ENCODE assay signal across 24 cellular contexts in the genomic region with DNA sequence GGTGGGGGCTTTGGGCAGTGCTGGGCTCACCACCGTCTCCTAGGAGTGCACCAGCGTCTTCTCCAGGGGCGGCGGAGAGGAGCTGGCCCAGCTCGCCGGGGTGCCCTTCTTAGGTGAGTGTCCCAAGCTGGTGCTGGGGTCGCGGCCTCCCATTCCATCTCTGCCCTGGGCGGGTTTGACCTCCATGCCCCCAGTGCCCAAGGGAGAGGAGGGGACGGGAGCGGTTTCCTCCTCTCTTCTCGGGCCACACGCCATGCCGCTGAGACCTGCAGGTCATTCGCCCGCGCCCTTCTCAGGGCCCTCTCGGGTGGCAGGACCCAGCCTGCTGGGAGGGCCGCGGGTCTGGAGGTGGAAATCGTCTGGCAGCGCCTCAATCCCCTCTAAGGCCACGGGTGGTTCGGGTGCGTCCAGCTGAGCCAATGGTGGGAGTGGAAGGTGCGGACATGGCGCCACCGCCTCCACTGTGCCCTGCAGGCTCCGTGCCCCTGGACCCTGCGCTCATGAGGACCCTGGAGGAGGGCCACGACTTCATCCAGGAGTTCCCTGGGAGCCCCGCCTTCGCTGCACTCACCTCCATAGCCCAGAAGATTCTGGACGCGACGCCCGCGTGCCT. TPM values are rescaled to one million over a fixed set of nuclear protein-coding genes. Genes with fewer than 3 reads are reported as not detected.
DNase-seq lines count a peak whose midpoint lies in the region; ATAC-seq and TF ChIP-seq lines count a peak whose summit lies in the region.
"Had no signal": no experiment of that assay in that cellular context is flagged by ENCODE, and none has a peak within 500 bp of the region (broad histone marks: within the 10 kb centered on the region; RNA-seq: fewer than 3 reads in every experiment).

No MANE protein-coding gene starts in this region.

- H3K36me3 ChIP-seq in H7 (replicated peaks; ENCODE audit: control insufficient read depth, insufficient read depth, low read length) (no peaks in the 10 kb centered on the region; the same call in none of the 2 replicates), left lung (peaks cover 0 to 70% of the 10 kb centered on the region in 2 donors)
- H3K36me3 ChIP-seq: transverse colon had no signal

- intact Hi-C loops in left lung (cut with DNase I): no loop called here

- H3K27ac ChIP-seq in left lung: no peak overlapping the region
- H3K27ac ChIP-seq: body of pancreas, HL-60, transverse colon had no signal

- TF ChIP-seq CTCF in left lung (IDR thresholded peaks at IDR 0.05): no peak

- no peak for ATAC-seq in left lung
- ATAC-seq: activated CD4-positive, alpha-beta T cell treated with anti-CD3 and anti-CD28 coated beads for 36 hours; activated T-helper 17 cell treated with anti-CD3 and anti-CD28 coated beads, Interleukin-2, amount 50 U/mL, for 72 hours; body of pancreas; T-cell had no signal

- H3K27me3 ChIP-seq in H7 (ENCODE audit: control insufficient read depth, insufficient read depth, low read length) (no peaks in the 10 kb centered on the region), left lung (no peaks in the 10 kb centered on the region)
- H3K27me3 ChIP-seq: body of pancreas, transverse colon had no signal

- peaks cover 0 to 26% of the 10 kb centered on the region in 2 donors for H3K4me1 ChIP-seq in left lung

- H3K4me3 ChIP-seq in H7 (ENCODE audit: insufficient read depth, low read depth, low read length): no peak overlapping the region
- H3K4me3 ChIP-seq in left lung: no peak overlapping the region
- H3K4me3 ChIP-seq: body of pancreas, transverse colon had no signal

- no peaks in the 10 kb centered on the region for H3K9me3 ChIP-seq in left lung
- H3K9me3 ChIP-seq: body of pancreas, transverse colon had no signal

- peak; percentile 0 for DNase-seq in Daoy (ENCODE audit: low read depth)
- DNase-seq in H7: peak; percentile 41
- peak; percentile 24 to 80 for DNase-seq in left lung
- no peak for DNase-seq in hepatic stellate cell (ENCODE audit: low spot score)
- no peak for DNase-seq in NCI-H345 treated with DMSO at 0.1 percent for 48 hours (lab: John Stamatoyannopoulos, UW; ENCODE audit: unreplicated experiment)
- DNase-seq in HT-29 (ENCODE audit: low spot score): no peak
- DNase-seq: activated CD4-positive, alpha-beta T cell treated with anti-CD3 and anti-CD28 coated beads for 36 hours; CD4-positive, alpha-beta T cell; DMS 273 treated with DMSO at 0.1 percent for 48 hours; effector memory CD4-positive, alpha-beta T cell; foreskin melanocyte; GOT3; mesendoderm; NCI-H2081; NCI-H446; retina; stimulated activated CD8-positive, alpha-beta memory T cell treated with anti-CD3 and anti-CD28 coated beads, Interleukin-4, amount 100 ng/mL, for 48 hours; T-cell; transverse colon had no signal

RNA-seq across cellular contexts. Expression of gene IGFALS, which starts 5.3 kb away (rescaled TPM):
- total RNA-seq in Daoy (2014; rRNA removed; shearing (Covaris generic)): not detected in 2 replicates
- not detected in 2 replicates for total RNA-seq in H7 (2014; rRNA removed; shearing (Covaris generic))
- total RNA-seq in left lung: 1 to 10 TPM in 1 of 2 donors, under 1 TPM in 1; 0.37 to 2.2 TPM
- total RNA-seq in HT-29 (2014; rRNA removed; shearing (Covaris generic)): 0.08 TPM in 1 of 2 replicates, not detected in the other
- total RNA-seq: activated CD4-positive, alpha-beta T cell treated with anti-CD3 and anti-CD28 coated beads for 36 hours; G401; kidney epithelial cell had no signal

RNA-seq across cellular contexts. Expression of gene NUBP2, which starts 5.4 kb away (rescaled TPM):
- 75.7 and 97.2 TPM in 2 replicates for total RNA-seq in Daoy (2014; rRNA removed; shearing (Covaris generic))
- 138 and 152 TPM in 2 replicates for total RNA-seq in H7 (2014; rRNA removed; shearing (Covaris generic))
- total RNA-seq in left lung: 10 to 100 TPM; 44.0 to 47.9 TPM
- total RNA-seq in HT-29 (2014; rRNA removed; shearing (Covaris generic)): 215 and 217 TPM in 2 replicates

RNA-seq across cellular contexts. Expression of gene SPSB3, which starts 5.8 kb away (rescaled TPM):
- total RNA-seq in Daoy (2014; rRNA removed; shearing (Covaris generic)): 20.2 and 21.7 TPM in 2 replicates
- 43.3 and 60.4 TPM in 2 replicates for total RNA-seq in H7 (2014; rRNA removed; shearing (Covaris generic))
- total RNA-seq in left lung: 10 to 100 TPM; 30.5 to 36.2 TPM
- 96.9 and 102 TPM in 2 replicates for total RNA-seq in HT-29 (2014; rRNA removed; shearing (Covaris generic))

RNA-seq across cellular contexts. Expression of gene MRPS34, which starts 15.3 kb away (rescaled TPM):
- 153 and 201 TPM in 2 replicates for total RNA-seq in Daoy (2014; rRNA removed; shearing (Covaris generic))
- total RNA-seq in H7 (2014; rRNA removed; shearing (Covaris generic)): 304 and 324 TPM in 2 replicates
- 10 to 100 TPM; 72.5 to 91.5 TPM for total RNA-seq in left lung
- 355 and 493 TPM in 2 replicates for total RNA-seq in HT-29 (2014; rRNA removed; shearing (Covaris generic))

RNA-seq across cellular contexts. Expression of gene EME2, which starts 15.6 kb away (rescaled TPM):
- 8.6 and 10.1 TPM in 2 replicates for total RNA-seq in Daoy (2014; rRNA removed; shearing (Covaris generic))
- 12.7 and 15.3 TPM in 2 replicates for total RNA-seq in H7 (2014; rRNA removed; shearing (Covaris generic))
- total RNA-seq in left lung: 10 to 100 TPM; 19.2 to 25.3 TPM
- total RNA-seq in HT-29 (2014; rRNA removed; shearing (Covaris generic)): 75.6 and 84.1 TPM in 2 replicates

Comparison
In these comparisons a context has a peak if more than half of its experiments do, and no peak if none do; other contexts are left out.
1. DNase-seq: peak in Daoy (single experiment), H7 (single experiment) and left lung (2 of 2); none in hepatic stellate cell (single experiment), NCI-H345 treated with DMSO at 0.1 percent for 48 hours (single experiment) and HT-29 (single experiment).